ENCODE assay signal across 6 cellular contexts in the genomic region with DNA sequence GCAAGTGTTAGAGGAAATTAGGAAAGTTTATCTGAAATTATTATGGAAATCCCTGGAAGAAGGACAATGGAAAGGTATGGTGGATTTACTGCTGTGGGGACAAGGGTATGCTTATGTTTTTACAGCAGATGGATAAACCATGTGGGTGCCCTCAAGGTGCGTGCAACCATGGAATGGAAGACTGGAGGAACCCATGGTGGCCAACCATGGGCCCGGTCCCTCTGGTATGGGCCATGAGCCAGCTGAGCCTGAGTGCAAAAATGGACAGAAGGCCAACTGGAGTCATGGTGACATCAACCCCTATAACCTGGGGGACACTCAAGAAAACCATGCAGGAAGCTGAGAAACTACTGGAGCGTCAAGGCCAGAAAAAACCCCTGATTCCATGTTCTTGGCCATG.
"Had no signal": no experiment of that assay in that cellular context is flagged by ENCODE, and none has a peak within 500 bp of the region (broad histone marks: within the 10 kb centered on the region; RNA-seq: fewer than 3 reads in every experiment).

No MANE protein-coding gene starts in this region.

- DNase-seq: GOT3, H7, H9, HCEC 1CT, HFFc6 had no signal

- H3K27ac ChIP-seq: GM23248 had no signal
